14 cellular contexts compared by ENCODE assay signal in genomic region chr6:23339268-23339667, GRCh38.
A peak's percentile ranks its signal among the peaks of the same experiment; 100 is the strongest.
DNase-seq lines count a peak whose midpoint lies in the region; ATAC-seq lines count a peak whose summit lies in the region.
"Had no signal": no experiment of that assay in that cellular context is flagged by ENCODE, and none has a peak within 500 bp of the region (broad histone marks: within the 10 kb centered on the region; RNA-seq: fewer than 3 reads in every experiment).

No MANE protein-coding gene starts in this region.

- H3K4me3 ChIP-seq in mesendoderm (ENCODE audit: low read length) = no peak overlapping the region
- H3K4me3 ChIP-seq: BLaER1 treated with 17β-estradiol and CSF1 and Interleukin-3, amounts not matched to agents 10 nM and 100 nM had no signal

- no peak overlapping the region for H2AK5ac ChIP-seq in mesendoderm (ENCODE audit: low read length)

- no peaks in the 10 kb centered on the region for H3K36me3 ChIP-seq in mesendoderm (ENCODE audit: control insufficient read depth, insufficient read depth, low read length)
- H3K36me3 ChIP-seq: BLaER1 treated with 17β-estradiol and CSF1 and Interleukin-3, amounts not matched to agents 10 nM and 100 nM had no signal

- H4K8ac ChIP-seq in mesendoderm (ENCODE audit: low read depth, low read length) = no peak overlapping the region

- no peak overlapping the region for H3K23ac ChIP-seq in mesendoderm (ENCODE audit: low read length)

- no peak overlapping the region for H2BK15ac ChIP-seq in mesendoderm (replicated peaks; ENCODE audit: low read depth)

- no peak overlapping the region for H2BK120ac ChIP-seq in mesendoderm (ENCODE audit: low read depth, low read length)

- H3K18ac ChIP-seq in mesendoderm (ENCODE audit: low read length) = no peak overlapping the region

- H3K4ac ChIP-seq in mesendoderm (ENCODE audit: low read depth, low read length) = no peak overlapping the region

- no peaks in the 10 kb centered on the region for H3K79me1 ChIP-seq in mesendoderm (ENCODE audit: low read length)

- H3K4me1 ChIP-seq in mesendoderm (ENCODE audit: control insufficient read depth, low read depth, low read length) = no peaks in the 10 kb centered on the region
- H3K4me1 ChIP-seq: BLaER1 treated with 17β-estradiol and CSF1 and Interleukin-3, amounts not matched to agents 10 nM and 100 nM had no signal

- ATAC-seq in HG02973 (IDR thresholded peaks at IDR 0.05; ENCODE audit: unreplicated experiment) = no peak
- ATAC-seq in HG02981 (IDR thresholded peaks at IDR 0.05; ENCODE audit: unreplicated experiment) = no peak

- no peak overlapping the region for H2BK5ac ChIP-seq in mesendoderm (ENCODE audit: low read length)

- DNase-seq in OCI-M1 (lab: John Stamatoyannopoulos, UW) (peak; percentile 18), amniotic epithelial cell (ENCODE audit: low read depth) (peak; percentile 12), mesendoderm (peak; percentile 32), NCI-H2171 treated with DMSO at 0.1 percent for 48 hours (lab: John Stamatoyannopoulos, UW) (no peak), T-helper 2 cell (no peak)
- DNase-seq: ACHN; Calu3; CD4-positive, CD25-positive, alpha-beta regulatory T cell; DMS 273 treated with DMSO at 0.1 percent for 48 hours; HCEC 1CT; HFFc6 had no signal

- H3K79me2 ChIP-seq in mesendoderm (ENCODE audit: control insufficient read depth, insufficient read depth, low read length) = no peaks in the 10 kb centered on the region

- H3K9ac ChIP-seq in mesendoderm (ENCODE audit: low read length) = no peak overlapping the region
- H3K9ac ChIP-seq: BLaER1 treated with 17β-estradiol and CSF1 and Interleukin-3, amounts not matched to agents 10 nM and 100 nM had no signal

- no peak overlapping the region for H3K27ac ChIP-seq in mesendoderm (ENCODE audit: low read depth, low read length)
- H3K27ac ChIP-seq: BLaER1 treated with 17β-estradiol and CSF1 and Interleukin-3, amounts not matched to agents 10 nM and 100 nM had no signal

- H3K56ac ChIP-seq in mesendoderm (ENCODE audit: low read length) = no peak overlapping the region

- H3K4me2 ChIP-seq in mesendoderm (ENCODE audit: low read length) = no peak overlapping the region
- H3K4me2 ChIP-seq: BLaER1 treated with 17β-estradiol and CSF1 and Interleukin-3, amounts not matched to agents 10 nM and 100 nM had no signal

- H4K5ac ChIP-seq in mesendoderm (ENCODE audit: low read length) = no peak overlapping the region

- WGBS in mesendoderm (ENCODE audit: extremely low coverage, insufficient coverage, low lambda C conversion rate) = no CpG with 5 or more reads among the region's 3 CpGs

- no peaks in the 10 kb centered on the region for H3K27me3 ChIP-seq in mesendoderm (ENCODE audit: insufficient read depth, low read length, poor library complexity)
- H3K27me3 ChIP-seq: BLaER1 treated with 17β-estradiol and CSF1 and Interleukin-3, amounts not matched to agents 10 nM and 100 nM had no signal

Comparison
In these comparisons a context has a peak if more than half of its experiments do, and no peak if none do; other contexts are left out.
1. DNase-seq: peak in OCI-M1 (single experiment), amniotic epithelial cell (single experiment) and mesendoderm (single experiment); none in NCI-H2171 treated with DMSO at 0.1 percent for 48 hours (single experiment) and T-helper 2 cell (0 of 5).